11 cellular contexts compared by ENCODE assay signal in the genomic region with DNA sequence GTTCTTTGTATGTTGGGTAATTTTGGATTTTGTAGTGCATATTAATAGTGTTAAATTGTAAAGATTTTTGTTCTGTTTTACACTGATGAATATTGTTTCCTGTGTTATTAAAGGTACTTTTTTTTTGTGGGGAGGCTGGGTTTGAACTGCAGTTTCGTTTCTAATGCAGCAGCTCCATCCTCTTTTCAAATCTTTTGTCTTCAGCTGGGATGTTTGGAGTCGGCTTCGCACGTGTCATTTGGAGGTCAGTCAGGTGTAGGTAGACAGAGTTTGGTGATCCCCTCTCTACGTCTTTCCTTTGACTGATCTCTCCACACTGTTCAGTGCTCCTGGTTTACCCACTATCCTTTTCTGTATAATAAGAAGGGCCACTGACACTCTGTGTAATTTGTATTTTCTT. TPM values are rescaled to one million over a fixed set of nuclear protein-coding genes. Genes with fewer than 3 reads are reported as not detected.
A peak's percentile ranks its signal among the peaks of the same experiment; 100 is the strongest.
DNase-seq lines count a peak whose midpoint lies in the region; ATAC-seq and TF ChIP-seq lines count a peak whose summit lies in the region.
"Had no signal": no experiment of that assay in that cellular context is flagged by ENCODE, and none has a peak within 500 bp of the region (broad histone marks: within the 10 kb centered on the region; RNA-seq: fewer than 3 reads in every experiment).

No MANE protein-coding gene starts in this region.

- no peak for ATAC-seq in CD4-positive, alpha-beta T cell (ENCODE audit: poor library complexity)
- peak; percentile 45 for ATAC-seq in GM18873 (IDR thresholded peaks at IDR 0.05; ENCODE audit: low FRiP score, unreplicated experiment)
- ATAC-seq in HG02610 (IDR thresholded peaks at IDR 0.05; ENCODE audit: unreplicated experiment) = peak; percentile 46
- ATAC-seq in HG03565 (IDR thresholded peaks at IDR 0.05; ENCODE audit: unreplicated experiment) = peak; percentile 43

- H3K4me1 ChIP-seq in GM23248 (ENCODE audit: insufficient read depth) = no peaks in the 10 kb centered on the region
- peaks cover 25% of the 10 kb centered on the region for H3K4me1 ChIP-seq in A673 (ENCODE audit: insufficient read depth, low read length, poor library complexity, severe bottlenecking)

- peaks cover 44% of the 10 kb centered on the region for H3K4me1 Mint-ChIP-seq in CD4-positive, alpha-beta T cell (ENCODE audit: low read depth)

- intact Hi-C loops in CD4-positive, alpha-beta T cell (cut with DNase I, micrococcal nuclease) = no loop called here
- intact Hi-C loops in A673 (cut with micrococcal nuclease; ENCODE audit: unreplicated experiment) = no loop called here

- CTCF ChIA-PET in CD4-positive, alpha-beta T cell (lab: Charles Lee) = interaction anchor here (0.6 kb wide), 1 partner anchor 747 kb away, joined by 3 read pairs; no protein-coding TSS in a partner anchor
- CTCF ChIA-PET in A673 (lab: Charles Lee) = no interaction called here

- no peak for DNase-seq in CD4-positive, alpha-beta T cell
- no peak for DNase-seq in NCI-H82 (lab: John Stamatoyannopoulos, UW)
- no peak for DNase-seq in GM23248
- DNase-seq in NCI-H146 treated with DMSO at 0.1 percent for 48 hours (lab: John Stamatoyannopoulos, UW; ENCODE audit: unreplicated experiment) = no peak
- DNase-seq in A673 (ENCODE audit: low spot score) = no peak
- DNase-seq: activated gamma-delta T cell, MG63, midbrain had no signal

- H3K4me2 ChIP-seq in GM23248 (ENCODE audit: unreplicated experiment) = no peak overlapping the region

- TF ChIP-seq CTCF in CD4-positive, alpha-beta T cell (IDR thresholded peaks at IDR 0.05) = no peak
- no peak for TF ChIP-seq CTCF in A673 (conservative IDR thresholded peaks at IDR 0.05; ENCODE audit: low read depth, low read length)

- in situ Hi-C loops in GM23248 (cut with MboI) = no loop called here

- H3K4me3 Mint-ChIP-seq in CD4-positive, alpha-beta T cell = peak overlapping the region; percentile 66

- H3K27ac Mint-ChIP-seq in CD4-positive, alpha-beta T cell = peak overlapping the region; percentile 67

- H3K36me3 ChIP-seq in GM23248 (ENCODE audit: low read depth) = no peaks in the 10 kb centered on the region
- H3K36me3 ChIP-seq in A673 (ENCODE audit: insufficient read depth, low read length, poor library complexity, severe bottlenecking) = no peaks in the 10 kb centered on the region
- H3K36me3 ChIP-seq: MG63 had no signal

- H3K27me3 Mint-ChIP-seq in CD4-positive, alpha-beta T cell = no peaks in the 10 kb centered on the region

- H3K36me3 Mint-ChIP-seq in CD4-positive, alpha-beta T cell (ENCODE audit: low read depth) = no peaks in the 10 kb centered on the region

- H3F3A ChIP-seq in GM23248 (ENCODE audit: insufficient read depth) = no peaks in the 10 kb centered on the region

- no peaks in the 10 kb centered on the region for H3K9me2 ChIP-seq in GM23248 (ENCODE audit: insufficient read depth)

- H3K9me3 ChIP-seq in CD4-positive, alpha-beta T cell (ENCODE audit: control insufficient read depth, low read length) = no peaks in the 10 kb centered on the region
- H3K9me3 ChIP-seq in GM23248 (ENCODE audit: low read depth) (no peaks in the 10 kb centered on the region), A673 (ENCODE audit: low read depth, low read length, poor library complexity, severe bottlenecking) (no peaks in the 10 kb centered on the region)
- H3K9me3 ChIP-seq: MG63 had no signal

- no peaks in the 10 kb centered on the region for H3K27me3 ChIP-seq in CD4-positive, alpha-beta T cell (ENCODE audit: control insufficient read depth, insufficient read depth, low read length)
- H3K27me3 ChIP-seq in GM23248 (replicated peaks; ENCODE audit: insufficient read depth) (no peaks in the 10 kb centered on the region), A673 (replicated peaks; ENCODE audit: insufficient read depth, low read depth, low read length, poor library complexity) (no peaks in the 10 kb centered on the region)
- H3K27me3 ChIP-seq: MG63 had no signal

- no TSS peak for BruUV-seq in A673 (replicated peaks; lab: Mats Ljungman, UMichigan)

- no peak overlapping the region for H3K27ac ChIP-seq in CD4-positive, alpha-beta T cell (ENCODE audit: low read depth, low read length)
- no peak overlapping the region for H3K27ac ChIP-seq in GM23248
- H3K27ac ChIP-seq in A673 (ENCODE audit: low read depth, low read length, poor library complexity, severe bottlenecking) = no peak overlapping the region

- WGBS in GM23248 (ENCODE audit: low coverage in 1 of 2, low lambda C conversion rate in 2 of 2, missing lambda C conversion rate in 2 of 2), 2 experiments = 93 to 96% methylated on average over 5 of the region's 5 CpGs

- no peak overlapping the region for H3K9ac ChIP-seq in GM23248

- H2AFZ ChIP-seq in GM23248 = no peak overlapping the region

- H4K20me1 ChIP-seq in GM23248 (ENCODE audit: insufficient read depth) = no peaks in the 10 kb centered on the region

- no peaks in the 10 kb centered on the region for H3K79me2 ChIP-seq in GM23248 (ENCODE audit: insufficient read depth)

- H3K4me3 ChIP-seq in GM23248 (no peak overlapping the region), A673 (ENCODE audit: low read depth, low read length, poor library complexity, severe bottlenecking) (no peak overlapping the region)
- H3K4me3 ChIP-seq: MG63 had no signal

- POLR2A ChIA-PET in CD4-positive, alpha-beta T cell (lab: Charles Lee) = interaction anchor here (1.9 kb wide), 1 partner anchor 31 kb away, joined by 6 read pairs; a partner anchor contains a TSS
- POLR2A ChIA-PET in A673 (lab: Charles Lee; ENCODE audit: low non-redundant PET) = no interaction called here

- no peaks in the 10 kb centered on the region for H3K9me3 Mint-ChIP-seq in CD4-positive, alpha-beta T cell

RNA-seq across cellular contexts. Expression of a gene that starts 30.3 kb away (rescaled TPM):
- total RNA-seq in CD4-positive, alpha-beta T cell = 10 to 100 TPM; 22.4 to 27.2 TPM
- 9.1 and 9.7 TPM in 2 replicates for total RNA-seq in GM23248 (2014; rRNA removed; shearing (Covaris generic))
- 5.6 and 7.9 TPM in 2 replicates for polyA plus RNA-seq in GM23248 (2016; fragmentation: Nextera tagmentation; extraction: Ambion mirVana)
- 30.7 and 34.1 TPM in 2 replicates for total RNA-seq in A673 (2021)
